In genomic region chr12:12735301-12735700, GRCh38 we compare ENCODE assay signal across 10 cellular contexts. TPM values are rescaled to one million over a fixed set of nuclear protein-coding genes. Genes with fewer than 3 reads are reported as not detected.
DNase-seq lines count a peak whose midpoint lies in the region; ATAC-seq and TF ChIP-seq lines count a peak whose summit lies in the region.
"Had no signal": no experiment of that assay in that cellular context is flagged by ENCODE, and none has a peak within 500 bp of the region (broad histone marks: within the 10 kb centered on the region; RNA-seq: fewer than 3 reads in every experiment).

No MANE protein-coding gene starts in this region.

- TF ChIP-seq EP300 in esophagus muscularis mucosa (IDR thresholded peaks at IDR 0.05), result no peak

- no peaks in the 10 kb centered on the region for H3K27me3 Mint-ChIP-seq in Calu3 (ENCODE audit: unreplicated experiment)

- TF ChIP-seq CTCF in Calu3 (IDR thresholded peaks at IDR 0.05; ENCODE audit: unreplicated experiment) (no peak), Panc1 (IDR thresholded peaks at IDR 0.05) (no peak), esophagus muscularis mucosa (IDR thresholded peaks at IDR 0.05) (no peak)

- H3K36me3 ChIP-seq in Panc1 (ENCODE audit: control insufficient read depth, insufficient read depth, low read length) (no peaks in the 10 kb centered on the region), esophagus muscularis mucosa (no peaks in the 10 kb centered on the region)

- no peaks in the 10 kb centered on the region for H3K9me3 ChIP-seq in Panc1 (ENCODE audit: control insufficient read depth, insufficient read depth, low read depth, low read length)
- H3K9me3 ChIP-seq in esophagus muscularis mucosa, result no peaks in the 10 kb centered on the region

- CTCF ChIA-PET in Calu3 (lab: Charles Lee) (interaction anchor here (0.9 kb wide), 1 partner anchor 240 kb away, joined by 3 read pairs; no protein-coding TSS in a partner anchor), Panc1 (lab: Charles Lee) (no interaction called here)

- peaks cover 43% of the 10 kb centered on the region for H3K4me1 Mint-ChIP-seq in Calu3 (ENCODE audit: low read depth, unreplicated experiment)

- POLR2A ChIA-PET in Panc1 (lab: Charles Lee), result interaction anchor here (1.0 kb wide), 1 partner anchor 10 kb away, joined by 4 read pairs; no protein-coding TSS in a partner anchor

- intact Hi-C loops in Calu3 (cut with micrococcal nuclease; ENCODE audit: unreplicated experiment), result no loop called here
- intact Hi-C loops in Panc1 (cut with micrococcal nuclease; ENCODE audit: unreplicated experiment), result no loop called here
- intact Hi-C loops in esophagus muscularis mucosa (cut with DNase I), result no loop called here

- H3K27ac ChIP-seq in Panc1 (ENCODE audit: low read length) (peak overlapping the region; percentile 98), esophagus muscularis mucosa (replicated peaks in 1 of 4) (peak overlapping the region; percentile 5 to 60 (median 23))

- H3K4me3 ChIP-seq in Panc1 (ENCODE audit: low read depth in 2 of 2, low read length in 2 of 2), result peak overlapping the region in 1 of 2 experiments; percentile 47; a peak in 2 of 4 replicates
- no peak overlapping the region for H3K4me3 ChIP-seq in esophagus muscularis mucosa

- no peaks in the 10 kb centered on the region for H3K36me3 Mint-ChIP-seq in Calu3 (ENCODE audit: insufficient read depth, unreplicated experiment)

- DNase-seq in Calu3 (no peak), Panc1 (ENCODE audit: low read depth, low spot score) (no peak), esophagus muscularis mucosa (ENCODE audit: extremely low spot score) (no peak), renal cortical epithelial cell (ENCODE audit: low read depth) (peak; percentile 73), SHP77 treated with DMSO at 0.1 percent for 48 hours (lab: John Stamatoyannopoulos, UW) (no peak), activated gamma-delta T cell treated with Interleukin-2 at 50 U/mL for 16 hours (no peak), hypothalamus (lab: John Stamatoyannopoulos, UW) (no peak), D341Med (ENCODE audit: low spot score) (no peak)
- DNase-seq: MM.1S; stimulated activated CD4-positive, alpha-beta T cell treated with anti-CD3 and anti-CD28 coated beads, Interleukin-4, amount 100 ng/mL, for 4 hours had no signal

- H3K4me3 Mint-ChIP-seq in Calu3 (ENCODE audit: low read depth, unreplicated experiment), result no peak overlapping the region

- H3K27me3 ChIP-seq in Panc1 (ENCODE audit: control insufficient read depth, insufficient read depth, low read length) (no peaks in the 10 kb centered on the region), esophagus muscularis mucosa (no peaks in the 10 kb centered on the region)

- 93% methylated on average over 1 of the region's 1 CpG for WGBS in esophagus muscularis mucosa

- BruUV-seq in Calu3 (replicated peaks; lab: Mats Ljungman, UMichigan) (no TSS peak), Panc1 (replicated peaks; lab: Mats Ljungman, UMichigan) (no TSS peak)

- no peak for TF ChIP-seq POLR2A in esophagus muscularis mucosa (IDR thresholded peaks at IDR 0.05; ENCODE audit: low read depth)

- ATAC-seq in Panc1, result peak; percentile 39

- H3K4me1 ChIP-seq in Panc1 (ENCODE audit: control insufficient read depth, insufficient read depth, low read length), result peaks cover 31% of the 10 kb centered on the region
- peaks cover 13 to 30% (median 20%) of the 10 kb centered on the region in 4 donors for H3K4me1 ChIP-seq in esophagus muscularis mucosa

- no peaks in the 10 kb centered on the region for H3K9me3 Mint-ChIP-seq in Calu3 (ENCODE audit: low read depth, unreplicated experiment)

- in situ Hi-C loops in Panc1 (cut with HindIII; ENCODE audit: low pct_unique_long_range_greater_than_20kb, low sequenced_read_pairs), result no loop called here

- H3K27ac Mint-ChIP-seq in Calu3 (ENCODE audit: unreplicated experiment), result peak overlapping the region; percentile 2

RNA-seq across cellular contexts. Expression of gene CDKN1B, which starts 18.1 kb away (rescaled TPM):
- total RNA-seq in Calu3 (2022), result 37.7 and 41.0 TPM in 2 replicates
- 25.9 TPM for total RNA-seq in Panc1 (2021; ENCODE audit: unreplicated experiment)
- 34.2 TPM for polyA plus RNA-seq in Panc1 (2012; ENCODE audit: insufficient read length)
- total RNA-seq in esophagus muscularis mucosa, result 10 to 100 TPM; 48.7 to 97.4 (median 70.6) TPM
- total RNA-seq in renal cortical epithelial cell, result 22.7 and 24.5 TPM in 2 replicates

RNA-seq across cellular contexts. Expression of gene GPR19, which starts 39.3 kb away (rescaled TPM):
- total RNA-seq in Calu3 (2022) (5.4 and 6.0 TPM in 2 replicates), Panc1 (2021; ENCODE audit: unreplicated experiment) (0.82 TPM), esophagus muscularis mucosa (1 to 10 TPM in 1 of 4 donors, not detected in 3; 1.7 TPM), renal cortical epithelial cell (0.15 TPM in 1 of 2 replicates, not detected in the other)
- 0.61 TPM for polyA plus RNA-seq in Panc1 (2012; ENCODE audit: insufficient read length)

RNA-seq across cellular contexts. Expression of gene APOLD1, which starts 50.2 kb away (rescaled TPM):
- total RNA-seq in Calu3 (2022) (5.2 and 5.3 TPM in 2 replicates), Panc1 (2021; ENCODE audit: unreplicated experiment) (4.1 TPM), esophagus muscularis mucosa (10 to 100 TPM; 13.3 to 49.4 (median 37.1) TPM), renal cortical epithelial cell (1.5 and 3.6 TPM in 2 replicates)
- 6.6 TPM for polyA plus RNA-seq in Panc1 (2012; ENCODE audit: insufficient read length)
